ENCODE assay signal across 1 cellular context in genomic region chr19:14221345-14221744, GRCh38.
TF ChIP-seq lines count a peak whose summit lies in the region.

No MANE protein-coding gene starts in this region.

TF ChIP-seq in GM12878, 131 proteins besides CTCF, POLR2A, EP300 and RAD21:
- peak; percentile 32 for TF ChIP-seq PBX3 (IDR thresholded peaks at IDR 0.05; ENCODE audit: insufficient replicate concordance, low read depth, low read length)
- TF ChIP-seq EGR1 (IDR thresholded peaks at IDR 0.05; ENCODE audit: borderline replicate concordance in 1 of 2, low read depth in 2 of 2, low read length in 2 of 2): 0 out of 3 replicates have a peak, but pooled peaks of 1 of the 2 experiments have one; percentile 9
- peak; percentile 52 for TF ChIP-seq PKNOX1 (IDR thresholded peaks at IDR 0.05)
